19 cellular contexts compared by ENCODE assay signal in genomic region chr13:110719036-110719710, GRCh38.
"Had no signal": no experiment of that assay in that cellular context is flagged by ENCODE, and none has a peak within 500 bp of the region (broad histone marks: within the 10 kb centered on the region; RNA-seq: fewer than 3 reads in every experiment).

No MANE protein-coding gene starts in this region.

- H3K9me3 ChIP-seq: colonic mucosa, tibial artery had no signal

- H3K27me3 ChIP-seq: colonic mucosa, dorsolateral prefrontal cortex, tibial artery had no signal

- H3K4me3 Mint-ChIP-seq: activated CD4-positive, alpha-beta T cell treated with anti-CD3 and anti-CD28 coated beads, Interleukin-2, amount 10 ng/mL, durations not matched to agents 24 days and 14 days; activated CD8-positive, alpha-beta memory T cell treated with anti-CD3 and anti-CD28 coated beads, Interleukin-2, amount 10 ng/mL, durations not matched to agents 7 days and 5 days; activated CD8-positive, alpha-beta T cell treated with anti-CD3 and anti-CD28 coated beads for 36 hours; effector memory CD8-positive, alpha-beta T cell; natural killer cell treated with Interleukin-12 subunit alpha and Interleukin-12 subunit beta and Interleukin-15 and Interleukin-18, amount 100 ng/mL, for 72 hours had no signal

- H3K9me3 Mint-ChIP-seq: activated CD4-positive, alpha-beta T cell treated with anti-CD3 and anti-CD28 coated beads, Interleukin-2, amount 10 ng/mL, durations not matched to agents 24 days and 14 days; activated CD8-positive, alpha-beta T cell treated with anti-CD3 and anti-CD28 coated beads for 36 hours; activated naive CD4-positive, alpha-beta T cell treated with anti-CD3 and anti-CD28 coated beads, Interleukin-2, amount 50 U/mL, for 72 hours; effector memory CD8-positive, alpha-beta T cell; natural killer cell treated with Interleukin-12 subunit alpha and Interleukin-12 subunit beta and Interleukin-15 and Interleukin-18, amount 100 ng/mL, for 72 hours had no signal

- H3K27ac Mint-ChIP-seq: activated CD4-positive, alpha-beta T cell treated with anti-CD3 and anti-CD28 coated beads, Interleukin-2, amount 10 ng/mL, durations not matched to agents 24 days and 14 days; activated CD8-positive, alpha-beta memory T cell treated with anti-CD3 and anti-CD28 coated beads, Interleukin-2, amount 10 ng/mL, durations not matched to agents 7 days and 5 days; natural killer cell treated with Interleukin-12 subunit alpha and Interleukin-12 subunit beta and Interleukin-15 and Interleukin-18, amount 100 ng/mL, for 72 hours had no signal

- DNase-seq: activated CD4-positive, alpha-beta T cell treated with anti-CD3 and anti-CD28 coated beads, Interleukin-2, amount 10 ng/mL, durations not matched to agents 24 days and 14 days; activated CD8-positive, alpha-beta memory T cell treated with anti-CD3 and anti-CD28 coated beads, Interleukin-2, amount 10 ng/mL, durations not matched to agents 7 days and 5 days; activated CD8-positive, alpha-beta T cell treated with anti-CD3 and anti-CD28 coated beads for 36 hours; activated gamma-delta T cell treated with Interleukin-2 at 50 U/mL for 16 hours; amniotic stem cell; colonic mucosa; dorsolateral prefrontal cortex; effector memory CD8-positive, alpha-beta T cell; glutamatergic neuron; hippocampal formation; occipital lobe; retina; stimulated activated CD4-positive, alpha-beta T cell treated with anti-CD3 and anti-CD28 coated beads, Interleukin-4, amount 100 ng/mL, for 24 hours; stimulated activated naive CD4-positive, alpha-beta T cell treated with Interleukin-2 at 50 U/mL for 16 hours; tibial artery had no signal

- H3K27me3 Mint-ChIP-seq: activated CD4-positive, alpha-beta T cell treated with anti-CD3 and anti-CD28 coated beads, Interleukin-2, amount 10 ng/mL, durations not matched to agents 24 days and 14 days; activated CD8-positive, alpha-beta memory T cell treated with anti-CD3 and anti-CD28 coated beads, Interleukin-2, amount 10 ng/mL, durations not matched to agents 7 days and 5 days; activated CD8-positive, alpha-beta T cell treated with anti-CD3 and anti-CD28 coated beads for 36 hours; effector memory CD8-positive, alpha-beta T cell; natural killer cell treated with Interleukin-12 subunit alpha and Interleukin-12 subunit beta and Interleukin-15 and Interleukin-18, amount 100 ng/mL, for 72 hours had no signal

- H3K36me3 ChIP-seq: colonic mucosa had no signal

- ATAC-seq: activated CD4-positive, CD25-positive, alpha-beta regulatory T cell treated with anti-CD3 and anti-CD28 coated beads, Interleukin-2, amount 50 U/mL, for 24 hours; activated CD8-positive, alpha-beta memory T cell treated with anti-CD3 and anti-CD28 coated beads, Interleukin-2, amount 10 ng/mL, durations not matched to agents 7 days and 5 days; activated CD8-positive, alpha-beta T cell treated with anti-CD3 and anti-CD28 coated beads for 36 hours; activated naive CD4-positive, alpha-beta T cell treated with anti-CD3 and anti-CD28 coated beads, Interleukin-2, amount 50 U/mL, for 72 hours; effector memory CD8-positive, alpha-beta T cell; esophagus mucosa; natural killer cell treated with Interleukin-12 subunit alpha and Interleukin-12 subunit beta and Interleukin-15 and Interleukin-18, amount 100 ng/mL, for 72 hours had no signal

- H3K27ac ChIP-seq: colonic mucosa, dorsolateral prefrontal cortex, tibial artery had no signal

- H3K4me3 ChIP-seq: colonic mucosa, tibial artery had no signal
